In the genomic region with DNA sequence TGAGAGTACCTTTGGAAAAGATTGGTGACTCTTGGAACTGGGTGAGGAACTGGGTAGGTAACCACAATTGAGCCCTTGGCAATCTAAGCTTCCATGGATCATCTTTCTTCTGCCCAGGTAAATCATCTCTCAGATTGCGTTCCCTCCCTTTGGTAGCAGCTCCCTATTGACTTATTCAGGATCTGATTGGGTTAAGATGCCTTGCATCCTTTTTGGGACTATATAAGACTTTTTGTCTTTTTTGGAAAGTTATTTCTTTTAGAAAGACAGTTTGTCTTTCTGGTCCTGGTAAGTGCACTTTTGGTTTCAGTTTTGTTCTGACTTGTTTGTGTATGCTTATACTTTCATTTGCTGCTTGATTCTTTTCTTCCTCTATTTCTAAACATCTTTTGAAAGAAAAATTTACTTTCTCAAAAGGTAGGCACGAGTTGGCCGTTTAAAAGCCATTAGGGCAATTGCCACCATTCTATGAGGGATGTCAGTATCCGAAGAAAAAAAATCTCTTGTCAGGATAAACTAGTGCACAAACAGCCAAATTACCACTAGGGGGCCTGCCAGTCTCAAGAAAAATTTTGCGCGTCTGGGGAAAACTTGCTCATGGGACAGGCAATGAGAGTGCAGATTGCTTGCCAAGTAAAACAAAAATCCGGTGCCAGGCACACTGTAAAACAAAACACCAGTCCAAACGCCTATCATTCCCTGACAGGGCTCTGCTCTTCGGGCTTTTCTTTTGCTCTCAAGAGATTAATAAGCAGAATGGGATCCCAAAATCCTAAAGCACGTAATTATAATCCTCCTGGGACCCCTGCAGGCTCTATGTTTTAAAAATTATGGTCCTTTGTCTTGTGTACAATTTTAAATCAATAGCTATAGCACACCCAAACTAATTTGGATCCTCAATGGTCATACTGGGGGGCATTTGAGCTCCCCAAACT, we compare ENCODE assay signal across 1 cellular context.
A peak's percentile ranks its signal among the peaks of the same experiment; 100 is the strongest.
TF ChIP-seq lines count a peak whose summit lies in the region.

No MANE protein-coding gene starts in this region.

TF ChIP-seq in SK-N-SH, 30 proteins besides CTCF, POLR2A, EP300 and RAD21 (continued from another document):
- peak; percentile 24; the same call in 1 of the 2 replicates for TF ChIP-seq PBX3 (IDR thresholded peaks at IDR 0.05)
- TF ChIP-seq POLR2AphosphoS5 (IDR thresholded peaks at IDR 0.05; ENCODE audit: low read depth, low read length) = no peak
- no peak; the same call in 1 of the 2 replicates for TF ChIP-seq JUND (IDR thresholded peaks at IDR 0.05)
- TF ChIP-seq IRF3 (IDR thresholded peaks at IDR 0.05; ENCODE audit: low read depth, low read length) = no peak
- TF ChIP-seq SIN3A (IDR thresholded peaks at IDR 0.05; ENCODE audit: borderline replicate concordance, low read depth, low read length) = no peak
- TF ChIP-seq NFIC (IDR thresholded peaks at IDR 0.05; ENCODE audit: borderline replicate concordance) = peak; percentile 80
